In genomic region chr10:117164878-117165556, GRCh38 we compare ENCODE assay signal across 1 cellular context.
TF ChIP-seq lines count a peak whose summit lies in the region.

No MANE protein-coding gene starts in this region.

TF ChIP-seq in liver, 16 proteins besides CTCF, POLR2A, EP300 and RAD21 (continued from another document):
- no peak for TF ChIP-seq ZBTB33 (IDR thresholded peaks at IDR 0.05)
- no peak for TF ChIP-seq ATF3 (IDR thresholded peaks at IDR 0.05)
- TF ChIP-seq MAX (IDR thresholded peaks at IDR 0.05), result no peak
- no peak for TF ChIP-seq YY1 (IDR thresholded peaks at IDR 0.05)
- TF ChIP-seq NR2F2 (IDR thresholded peaks at IDR 0.05), result no peak
- TF ChIP-seq SP1 (IDR thresholded peaks at IDR 0.05), result no peak
